Comparison of ENCODE assay signal across 24 cellular contexts in genomic region chr21:38247738-38248509, GRCh38. TPM values are rescaled to one million over a fixed set of nuclear protein-coding genes. Genes with fewer than 3 reads are reported as not detected.
A peak's percentile ranks its signal among the peaks of the same experiment; 100 is the strongest.
DNase-seq lines count a peak whose midpoint lies in the region; ATAC-seq and TF ChIP-seq lines count a peak whose summit lies in the region.
"Had no signal": no experiment of that assay in that cellular context is flagged by ENCODE, and none has a peak within 500 bp of the region (broad histone marks: within the 10 kb centered on the region; RNA-seq: fewer than 3 reads in every experiment).

No MANE protein-coding gene starts in this region.

- DNase-seq in COLO668 (lab: John Stamatoyannopoulos, UW; ENCODE audit: unreplicated experiment) (peak; percentile 19), IMR-90 (no peak), left colon (no peak), DMS53 treated with DMSO at 0.1 percent for 48 hours (lab: John Stamatoyannopoulos, UW; ENCODE audit: unreplicated experiment) (no peak), GM13977 (ENCODE audit: low spot score) (no peak)
- no peak for DNase-seq in NK-92 treated with Interleukin-12 subunit alpha and Interleukin-12 subunit beta, amount 100 ng/mL, for 24 hours (lab: John Stamatoyannopoulos, UW)
- DNase-seq: C1 segment of cervical spinal cord; Caco-2; CD4-positive, alpha-beta memory T cell; DND-41; Kasumi-1; NCI-H1092 treated with DMSO at 0.1 percent for 48 hours; NCI-H1436; NCI-H187; NCI-H446; NCI-H526 treated with DMSO at 0.1 percent for 48 hours; Right ventricle myocardium superior; RPMI8226; T-cell had no signal

- H3K27ac ChIP-seq in IMR-90 (ENCODE audit: insufficient read depth, low read length) (no peak overlapping the region), neutrophil (peak overlapping the region; percentile 64)

- no peak for TF ChIP-seq RAD21 in IMR-90 (IDR thresholded peaks at IDR 0.05; ENCODE audit: low read length)

- WGBS in IMR-90 (ENCODE audit: extremely low coverage in 2 of 2, insufficient read length in 1 of 2), 2 experiments = 100% methylated on average over 1 of the region's 4 CpGs; no CpG with 5 or more reads in 1 of the 2 experiments

- BruUV-seq in IMR-90 (replicated peaks; lab: Mats Ljungman, UMichigan) = no TSS peak

- no peak overlapping the region for H3K9ac ChIP-seq in IMR-90 (ENCODE audit: low read depth, low read length)

- no peak overlapping the region for H2BK20ac ChIP-seq in IMR-90 (ENCODE audit: low read depth, low read length)

- H2AK9ac ChIP-seq in IMR-90 (replicated peaks; ENCODE audit: low read depth, low read length, poor library complexity) = no peak overlapping the region

- no peak overlapping the region for H3K56ac ChIP-seq in IMR-90 (ENCODE audit: extremely low read depth, insufficient read depth, low read length)

- TF ChIP-seq CTCF in IMR-90 (conservative IDR thresholded peaks at IDR 0.05; ENCODE audit: low read depth, low read length) (no peak), neutrophil (IDR thresholded peaks at IDR 0.05) (no peak), GM13977 (IDR thresholded peaks at IDR 0.05; ENCODE audit: extremely low read depth, insufficient read depth, missing control alignments) (no peak)

- CTCF ChIA-PET in IMR-90 (lab: Yijun Ruan, JAX) = no interaction called here

- dilution Hi-C loops in IMR-90 (cut with HindIII; ENCODE audit: low sequenced_read_pairs, unreplicated experiment) = no loop called here

- H3K9me3 ChIP-seq in IMR-90 (ENCODE audit: control insufficient read depth, insufficient read depth, low read length) = no peaks in the 10 kb centered on the region
- no peaks in the 10 kb centered on the region for H3K9me3 ChIP-seq in neutrophil
- H3K9me3 ChIP-seq: Caco-2 had no signal

- H3K14ac ChIP-seq in IMR-90 (replicated peaks; ENCODE audit: low read depth, low read length) = no peak overlapping the region

- no peak overlapping the region for H3K4me2 ChIP-seq in IMR-90 (ENCODE audit: low read depth, low read length)

- H2BK120ac ChIP-seq in IMR-90 (ENCODE audit: low read depth, low read length) = no peak overlapping the region

- H3K18ac ChIP-seq in IMR-90 (ENCODE audit: low read depth, low read length) = no peak overlapping the region

- no peak overlapping the region for H2BK5ac ChIP-seq in IMR-90 (ENCODE audit: low read depth, low read length, poor library complexity, severe bottlenecking)

- H2AFZ ChIP-seq in IMR-90 (replicated peaks; ENCODE audit: low read length, poor library complexity) = no peak overlapping the region

- no peaks in the 10 kb centered on the region for H3K36me3 ChIP-seq in IMR-90 (ENCODE audit: control insufficient read depth, insufficient read depth, low read length)
- peaks cover 82% of the 10 kb centered on the region for H3K36me3 ChIP-seq in neutrophil

- in situ Hi-C loops in IMR-90 (cut with MboI; ENCODE audit: low sequenced_read_pairs) (no loop called here), GM13977 (cut with MboI; ENCODE audit: low pct_unique_long_range_greater_than_20kb, low sequenced_read_pairs, unreplicated experiment) (no loop called here)

- intact Hi-C loops in IMR-90 (cut with micrococcal nuclease) = no loop called here
- intact Hi-C loops in left colon (cut with DNase I, micrococcal nuclease) = no loop called here

- H3K79me1 ChIP-seq in IMR-90 (ENCODE audit: low read depth in 1 of 2, low read length in 2 of 2) = no peaks in the 10 kb centered on the region

- TF ChIP-seq POLR2A in IMR-90 (IDR thresholded peaks at IDR 0.05; ENCODE audit: low read depth, low read length) = no peak

- no peaks in the 10 kb centered on the region for H3K27me3 ChIP-seq in IMR-90 (ENCODE audit: control insufficient read depth, insufficient read depth, low read length)
- H3K27me3 ChIP-seq in neutrophil = no peaks in the 10 kb centered on the region

- no peak overlapping the region for H4K8ac ChIP-seq in IMR-90 (ENCODE audit: low read depth in 2 of 2, low read length in 2 of 2)

- no peaks in the 10 kb centered on the region for H4K20me1 ChIP-seq in IMR-90 (ENCODE audit: insufficient read depth, low read length)

- no peak overlapping the region for H4K91ac ChIP-seq in IMR-90 (ENCODE audit: insufficient read depth, low read depth, low read length)

- H2AK5ac ChIP-seq in IMR-90 (ENCODE audit: low read depth, low read length) = no peak overlapping the region

- ATAC-seq in IMR-90 (ENCODE audit: low read depth) = no peak
- ATAC-seq in left colon = peak; percentile 39
- ATAC-seq: HepG2, K562, T-cell had no signal

- H3K9me1 ChIP-seq in IMR-90 (ENCODE audit: insufficient read depth, low read length) = peaks cover 2% of the 10 kb centered on the region; the same call in 1 of the 2 replicates

- H3K4ac ChIP-seq in IMR-90 (ENCODE audit: low read depth, low read length) = no peak overlapping the region

- H4K5ac ChIP-seq in IMR-90 (ENCODE audit: low read depth, low read length) = no peak overlapping the region

- H3K4me1 ChIP-seq in IMR-90 (ENCODE audit: control insufficient read depth, insufficient read depth, low read length) (peaks cover 7% of the 10 kb centered on the region; the same call in 1 of the 2 replicates), neutrophil (ENCODE audit: control insufficient read depth in 1 of 2, insufficient read depth in 1 of 2, low read depth in 1 of 2, low read length in 1 of 2) (peaks cover 63 to 89% of the 10 kb centered on the region in 2 experiments)
- H3K4me1 ChIP-seq: Caco-2 had no signal

- POLR2A ChIA-PET in IMR-90 (lab: Charles Lee; ENCODE audit: unreplicated experiment) = no interaction called here

- no peak overlapping the region for H3K4me3 ChIP-seq in IMR-90 (ENCODE audit: insufficient read depth, low read depth, low read length)
- H3K4me3 ChIP-seq in neutrophil (ENCODE audit: low read depth in 1 of 2, low read length in 1 of 2) = no peak overlapping the region
- H3K4me3 ChIP-seq: K562 had no signal

- H3K23ac ChIP-seq in IMR-90 (ENCODE audit: low read depth, low read length) = no peak overlapping the region

- H2BK15ac ChIP-seq in IMR-90 (ENCODE audit: low read depth, low read length) = 0 out of 3 replicates have a peak overlapping the region, but pooled peaks have one; percentile 33

TF ChIP-seq in IMR-90, 13 proteins besides CTCF, POLR2A, EP300 and RAD21:
- TF ChIP-seq FOS (IDR thresholded peaks at IDR 0.05; ENCODE audit: low read depth, low read length) = no peak

RNA-seq across cellular contexts. Expression of gene KCNJ15, which starts 8.9 kb away (rescaled TPM):
- total RNA-seq in IMR-90 (2012; rRNA removed) (under 0.01 TPM in 2 replicates), left colon (under 1 TPM in 1 of 2 donors, not detected in 1; 0.21 TPM)
- 0.07 TPM in 1 of 2 replicates, not detected in the other for polyA plus RNA-seq in IMR-90 (2012; rRNA removed)
- polyA plus RNA-seq in IMR-90 (2012; cell fraction: cytosol; rRNA removed) = not detected in 2 replicates
- polyA plus RNA-seq in IMR-90 (2012; cell fraction: nucleus; rRNA removed; ENCODE audit: low replicate concordance) = 0.11 TPM in 1 of 2 replicates, not detected in the other
- total RNA-seq: A673, Caco-2, HepG2, SK-MEL-5 had no signal
- polyA plus RNA-seq: HepG2 had no signal
